In the genomic region with DNA sequence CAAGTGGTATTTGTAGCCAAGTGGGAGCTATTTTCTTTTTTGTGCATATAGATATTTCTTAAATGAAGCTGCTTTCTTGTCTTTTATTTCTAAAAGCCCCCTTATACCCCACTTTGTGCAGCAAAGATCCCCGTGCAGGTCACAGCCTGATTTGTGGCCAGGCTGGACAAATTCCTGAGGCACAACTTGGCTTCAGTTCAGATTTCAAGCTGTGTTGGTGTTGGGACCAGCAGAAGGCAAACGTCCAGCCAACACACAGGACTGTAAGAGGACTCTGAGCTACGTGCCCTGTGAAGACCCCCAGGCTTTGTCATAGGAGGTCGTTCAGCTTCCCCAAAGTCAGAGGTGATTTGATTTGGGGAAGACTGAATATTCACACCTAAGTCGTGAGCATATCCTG, we compare ENCODE assay signal across 15 cellular contexts. TPM values are rescaled to one million over a fixed set of nuclear protein-coding genes. Genes with fewer than 3 reads are reported as not detected.
DNase-seq lines count a peak whose midpoint lies in the region; ATAC-seq, FAIRE-seq and TF ChIP-seq lines count a peak whose summit lies in the region.
"Had no signal": no experiment of that assay in that cellular context is flagged by ENCODE, and none has a peak within 500 bp of the region (broad histone marks: within the 10 kb centered on the region; RNA-seq: fewer than 3 reads in every experiment).

No MANE protein-coding gene starts in this region.

- no peaks in the 10 kb centered on the region for H3K9me3 ChIP-seq in HepG2 (ENCODE audit: low read length)
- H3K9me3 ChIP-seq in right lobe of liver, result no peaks in the 10 kb centered on the region
- H3K9me3 ChIP-seq in breast epithelium, result no peaks in the 10 kb centered on the region
- H3K9me3 ChIP-seq in vagina, result no peaks in the 10 kb centered on the region
- H3K9me3 ChIP-seq: upper lobe of left lung had no signal

- in situ Hi-C loops in HepG2 (cut with HindIII; ENCODE audit: extremely low pct_ligation_motif_present, low pct_unique_long_range_greater_than_20kb), result no loop called here

- peaks cover 9% of the 10 kb centered on the region for H3K4me1 ChIP-seq in HepG2 (ENCODE audit: insufficient read depth, low read length)
- H3K4me1 ChIP-seq in right lobe of liver, result peaks cover 0 to 8% (median 0%) of the 10 kb centered on the region in 4 donors
- H3K4me1 ChIP-seq in breast epithelium, result peaks cover 0 to 19% of the 10 kb centered on the region in 2 donors
- H3K4me1 ChIP-seq in vagina, result peaks cover 57% of the 10 kb centered on the region

- POLR2A ChIA-PET in HepG2 (lab: Yijun Ruan, JAX), result no interaction called here

- H2AFZ ChIP-seq in HepG2 (ENCODE audit: low read length), result no peak overlapping the region

- H3K79me2 ChIP-seq in HepG2 (ENCODE audit: insufficient read depth, low read length), result no peaks in the 10 kb centered on the region

- H3K36me3 ChIP-seq in HepG2 (replicated peaks in 1 of 2; ENCODE audit: control insufficient read depth in 1 of 2, insufficient read depth in 2 of 2, low read length in 2 of 2) (peaks cover 31 to 40% of the 10 kb centered on the region in 2 experiments), right lobe of liver (peaks cover 25 to 57% (median 35%) of the 10 kb centered on the region in 4 donors), breast epithelium (peaks cover 15% of the 10 kb centered on the region), vagina (peaks cover 6 to 70% of the 10 kb centered on the region in 2 donors)

- FAIRE-seq in HepG2 (lab: Jason Lieb, UNC), result no peak
- FAIRE-seq: kidney had no signal

- H3K27ac ChIP-seq in HepG2 (ENCODE audit: extremely low read length, insufficient read depth, low read length), result no peak overlapping the region
- no peak overlapping the region for H3K27ac ChIP-seq in right lobe of liver
- peak overlapping the region; percentile 19 to 27 for H3K27ac ChIP-seq in breast epithelium
- peak overlapping the region; percentile 61 for H3K27ac ChIP-seq in vagina
- H3K27ac ChIP-seq: VCaP had no signal

- BruUV-seq in HepG2 (replicated peaks; lab: Mats Ljungman, UMichigan), result no TSS peak

- TF ChIP-seq RAD21 in HepG2 (CRISPR knock-in tag; IDR thresholded peaks at IDR 0.05), result no peak

- H3K4me2 ChIP-seq in HepG2 (ENCODE audit: low read depth, low read length), result no peak overlapping the region

- intact Hi-C loops in HepG2 (cut with micrococcal nuclease; ENCODE audit: unreplicated experiment) (no loop called here), right lobe of liver (cut with DNase I) (no loop called here), breast epithelium (cut with DNase I; ENCODE audit: low total_unique reads) (no loop called here), vagina (cut with DNase I) (no loop called here)

- ATAC-seq in HepG2, result no peak
- no peak for ATAC-seq in right lobe of liver
- ATAC-seq in stimulated activated naive CD8-positive, alpha-beta T cell treated with anti-CD3 and anti-CD28 coated beads, Interleukin-15, Interleukin-2, amounts not matched to agents 100 U/mL and 50 U/mL, for 24 hours, result no peak
- ATAC-seq: PC-3 had no signal

- no peak for TF ChIP-seq CTCF in HepG2 (CRISPR knock-in tag; IDR thresholded peaks at IDR 0.05)
- no peak for TF ChIP-seq CTCF in right lobe of liver (IDR thresholded peaks at IDR 0.05)
- no peak for TF ChIP-seq CTCF in breast epithelium (IDR thresholded peaks at IDR 0.05)
- TF ChIP-seq CTCF in vagina (IDR thresholded peaks at IDR 0.05), result no peak

- H3K4me3 ChIP-seq in HepG2 (replicated peaks in 1 of 3; ENCODE audit: insufficient read depth in 1 of 3, low read depth in 2 of 3, low read length in 3 of 3), result no peak overlapping the region
- H3K4me3 ChIP-seq in right lobe of liver, result no peak overlapping the region
- H3K4me3 ChIP-seq in breast epithelium, result no peak overlapping the region
- H3K4me3 ChIP-seq in vagina, result no peak overlapping the region
- H3K4me3 ChIP-seq: upper lobe of left lung had no signal

- H3K9ac ChIP-seq in HepG2 (ENCODE audit: insufficient read depth, low read depth, low read length), result no peak overlapping the region

- no peak for TF ChIP-seq EP300 in HepG2 (IDR thresholded peaks at IDR 0.05; ENCODE audit: low read depth in 2 of 2, low read length in 2 of 2)
- TF ChIP-seq EP300 in HepG2 (CRISPR knock-in tag; IDR thresholded peaks at IDR 0.05; ENCODE audit: borderline replicate concordance), result no peak

- WGBS in HepG2 (ENCODE audit: low lambda C conversion rate), result 82% methylated on average over 5 of the region's 5 CpGs
- 51% methylated on average over 5 of the region's 5 CpGs for WGBS in right lobe of liver (ENCODE audit: insufficient coverage, low coverage, low lambda C conversion rate, missing lambda C conversion rate)

- TF ChIP-seq POLR2A in HepG2 (IDR thresholded peaks at IDR 0.05; ENCODE audit: insufficient read depth in 1 of 2, low read depth in 2 of 2, low read length in 2 of 2) (0 out of 4 replicates have a peak, but pooled peaks of 1 of the 2 experiments have one; percentile 12), right lobe of liver (IDR thresholded peaks at IDR 0.05) (no peak), breast epithelium (IDR thresholded peaks at IDR 0.05) (no peak), vagina (IDR thresholded peaks at IDR 0.05) (no peak)

- no peaks in the 10 kb centered on the region for H3K27me3 ChIP-seq in HepG2 (ENCODE audit: control insufficient read depth in 1 of 2, insufficient read depth in 2 of 2, low read length in 2 of 2)
- no peaks in the 10 kb centered on the region for H3K27me3 ChIP-seq in right lobe of liver
- no peaks in the 10 kb centered on the region for H3K27me3 ChIP-seq in breast epithelium
- no peaks in the 10 kb centered on the region for H3K27me3 ChIP-seq in vagina
- H3K27me3 ChIP-seq: upper lobe of left lung had no signal

- peaks cover 22% of the 10 kb centered on the region; the same call in 1 of the 2 replicates for H4K20me1 ChIP-seq in HepG2 (ENCODE audit: insufficient read depth, low read length)

- DNase-seq in HepG2 (ENCODE audit: low spot score), result no peak
- no peak for DNase-seq in right lobe of liver
- DNase-seq in breast epithelium (ENCODE audit: low spot score in 2 of 2), result no peak
- DNase-seq in myocyte (ENCODE audit: low read depth), result peak; percentile 76
- DNase-seq in vagina (ENCODE audit: extremely low spot score in 2 of 2), result no peak
- DNase-seq in COR-L47 (lab: John Stamatoyannopoulos, UW), result no peak
- no peak for DNase-seq in activated effector memory CD4-positive, alpha-beta T cell treated with anti-CD3 and anti-CD28 coated beads, Interleukin-2, amount 50 U/mL, for 16 hours
- no peak for DNase-seq in stimulated activated naive CD8-positive, alpha-beta T cell treated with anti-CD3 and anti-CD28 coated beads, Interleukin-15, Interleukin-2, amounts not matched to agents 100 U/mL and 50 U/mL, for 24 hours
- DNase-seq: Karpas-422; kidney; NCI-H524 treated with DMSO at 0.1 percent for 48 hours; PC-3; stimulated activated CD4-positive, alpha-beta T cell treated with anti-CD3 and anti-CD28 coated beads, Interleukin-4, amount 100 ng/mL, for 1 hour; upper lobe of left lung had no signal

- CTCF ChIA-PET in HepG2 (lab: Yijun Ruan, JAX; ENCODE audit: low intra/inter-chr PET ratio, low total read pairs), result no interaction called here

TF ChIP-seq in HepG2, 621 proteins besides CTCF, POLR2A, EP300 and RAD21:
- TF ChIP-seq ZNF816 (CRISPR knock-in tag; IDR thresholded peaks at IDR 0.05; ENCODE audit: borderline replicate concordance), result no peak
- no peak for TF ChIP-seq ZFP1 (CRISPR knock-in tag; IDR thresholded peaks at IDR 0.05)
- TF ChIP-seq NFE2L1 (CRISPR knock-in tag; IDR thresholded peaks at IDR 0.05; ENCODE audit: borderline replicate concordance), result no peak
- TF ChIP-seq RBM22 (optimal IDR thresholded peaks at IDR 0.05; ENCODE audit: low read length), result peak; percentile 35
- TF ChIP-seq ZNF879 (CRISPR knock-in tag; IDR thresholded peaks at IDR 0.05), result no peak
- TF ChIP-seq ZNF337 (CRISPR knock-in tag; IDR thresholded peaks at IDR 0.05; ENCODE audit: borderline replicate concordance, low read depth), result no peak

RNA-seq across cellular contexts. Expression of a gene that starts 21.9 kb away (rescaled TPM):
- total RNA-seq in HepG2 (2016; rRNA removed; fragmentation: Illumina TruSeq; extraction: Trizol), result 2.3 and 3.4 TPM in 2 replicates
- total RNA-seq in HepG2 (2016; cell fraction: cytosol; rRNA removed; fragmentation: Illumina TruSeq; extraction: Trizol; ENCODE audit: low read depth), result 0.53 and 0.61 TPM in 2 replicates
- 2.2 and 4.1 TPM in 2 replicates for total RNA-seq in HepG2 (2016; cell fraction: insoluble cytoplasmic fraction; rRNA removed; fragmentation: Illumina TruSeq; extraction: Trizol)
- total RNA-seq in HepG2 (2016; cell fraction: membrane; rRNA removed; fragmentation: Illumina TruSeq; extraction: Trizol), result 1.3 and 1.4 TPM in 2 replicates
- total RNA-seq in HepG2 (2016; cell fraction: nucleus; rRNA removed; fragmentation: Illumina TruSeq; extraction: Trizol), result 3.7 and 5.1 TPM in 2 replicates
- polyA plus RNA-seq in HepG2 (2011; rRNA removed), result 18.1 and 20.1 TPM in 2 replicates
- 10.9 and 11.2 TPM in 2 replicates for polyA plus RNA-seq in HepG2 (2011; cell fraction: cytosol; rRNA removed)
- polyA plus RNA-seq in HepG2 (2011; cell fraction: nucleus; rRNA removed), result 37.0 and 47.3 TPM in 2 replicates
- polyA plus RNA-seq in HepG2 (2012), result 25.1 and 31.2 TPM in 2 replicates
- polyA plus RNA-seq in HepG2 (2016; cell fraction: cytosol; fragmentation: Illumina TruSeq; extraction: Trizol; ENCODE audit: low read depth), result 0.21 and 0.26 TPM in 2 replicates
- 2.0 and 2.4 TPM in 2 replicates for polyA plus RNA-seq in HepG2 (2016; cell fraction: insoluble cytoplasmic fraction; fragmentation: Illumina TruSeq; extraction: Trizol; ENCODE audit: low read depth)
- 0.46 and 0.51 TPM in 2 replicates for polyA plus RNA-seq in HepG2 (2016; cell fraction: membrane; fragmentation: Illumina TruSeq; extraction: Trizol; ENCODE audit: low read depth)
- 3.9 and 4.9 TPM in 2 replicates for polyA plus RNA-seq in HepG2 (2016; cell fraction: nucleus; fragmentation: Illumina TruSeq; extraction: Trizol; ENCODE audit: insufficient read depth, low read depth)
- polyA minus RNA-seq in HepG2 (2011; rRNA and poly(A)+ RNA removed; ENCODE audit: low replicate concordance), result 62.9 and 84.8 TPM in 2 replicates
- 27.1 and 28.7 TPM in 2 replicates for polyA minus RNA-seq in HepG2 (2011; cell fraction: cytosol; rRNA and poly(A)+ RNA removed)
- polyA minus RNA-seq in HepG2 (2011; cell fraction: nucleus; rRNA and poly(A)+ RNA removed), result 47.9 and 53.6 TPM in 2 replicates
- total RNA-seq in right lobe of liver, result 10 to 100 TPM in 4 of 6 experiments, 1 to 10 TPM in 2; 8.1 to 70.7 (median 14.9) TPM
- total RNA-seq in breast epithelium, result 100 to 1,000 TPM; 106 to 116 (median 116) TPM
- total RNA-seq in myocyte, result 106 and 124 TPM in 2 replicates
- 58.3 TPM for polyA plus RNA-seq in myocyte (2012)
- total RNA-seq in vagina, result 213 TPM

Comparison
In these comparisons a context has a peak if more than half of its experiments do, and no peak if none do; other contexts are left out.
1. H3K27ac ChIP-seq: peak in breast epithelium (2 of 2) and vagina (single experiment); none in HepG2 (single experiment) and right lobe of liver (0 of 3).